10 cellular contexts compared by ENCODE assay signal in genomic region chr1:79711001-79711431, GRCh38.
DNase-seq lines count a peak whose midpoint lies in the region; ATAC-seq and TF ChIP-seq lines count a peak whose summit lies in the region.
"Had no signal": no experiment of that assay in that cellular context is flagged by ENCODE, and none has a peak within 500 bp of the region (broad histone marks: within the 10 kb centered on the region; RNA-seq: fewer than 3 reads in every experiment).

No MANE protein-coding gene starts in this region.

- intact Hi-C loops in breast epithelium (cut with DNase I; ENCODE audit: low total_unique reads) (no loop called here), natural killer cell (cut with micrococcal nuclease) (no loop called here)
- intact Hi-C loops in activated T-helper 1 cell treated with anti-CD3 and anti-CD28 coated beads, Interleukin-12 subunit alpha, Interleukin-12 subunit beta, Interleukin-2, Interleukin-4 antibody, amounts not matched to agents 30 ng/mL and 10 ng/mL and 1 ng/mL, durations not matched to agents 14 hours and 24 hours and 36 hours (cut with micrococcal nuclease), result no loop called here

- H3K27ac ChIP-seq in mesenchymal stem cell (ENCODE audit: low read length, poor library complexity, severe bottlenecking), result peak overlapping the region; percentile 74
- H3K27ac ChIP-seq in breast epithelium, result no peak overlapping the region

- H3K36me3 Mint-ChIP-seq in IgD-negative memory B cell (peaks cover 1% of the 10 kb centered on the region), natural killer cell (no peaks in the 10 kb centered on the region)
- H3K36me3 Mint-ChIP-seq in activated T-helper 1 cell treated with anti-CD3 and anti-CD28 coated beads, Interleukin-12 subunit alpha, Interleukin-12 subunit beta, Interleukin-2, Interleukin-4 antibody, amounts not matched to agents 30 ng/mL and 10 ng/mL and 1 ng/mL, durations not matched to agents 14 hours and 24 hours and 36 hours (ENCODE audit: low read depth), result no peaks in the 10 kb centered on the region

- no peak overlapping the region for H3K4me3 ChIP-seq in mesenchymal stem cell (ENCODE audit: insufficient read depth in 1 of 2, low read depth in 1 of 2, low read length in 2 of 2)
- H3K4me3 ChIP-seq in breast epithelium, result no peak overlapping the region

- no peak overlapping the region for H2BK15ac ChIP-seq in mesenchymal stem cell (ENCODE audit: low read depth, poor library complexity, severe bottlenecking)

- H4K91ac ChIP-seq in mesenchymal stem cell (ENCODE audit: low read length), result no peak overlapping the region

- ATAC-seq in GM18907 (IDR thresholded peaks at IDR 0.05; ENCODE audit: unreplicated experiment) (peak; percentile 93), HG02759 (IDR thresholded peaks at IDR 0.05; ENCODE audit: unreplicated experiment) (peak; percentile 96), natural killer cell (no peak)

- no peaks in the 10 kb centered on the region for H3K9me3 ChIP-seq in mesenchymal stem cell (ENCODE audit: control insufficient read depth, low read length)
- no peaks in the 10 kb centered on the region for H3K9me3 ChIP-seq in breast epithelium

- no peak overlapping the region for H2BK12ac ChIP-seq in mesenchymal stem cell (ENCODE audit: low read length in 2 of 2)

- no peak overlapping the region for H2AFZ ChIP-seq in mesenchymal stem cell (ENCODE audit: low read depth, low read length)

- no peak overlapping the region for H4K8ac ChIP-seq in mesenchymal stem cell (ENCODE audit: low read length)

- H3K18ac ChIP-seq in mesenchymal stem cell (ENCODE audit: low read depth in 1 of 2, low read length in 2 of 2), result no peak overlapping the region

- no peak overlapping the region for H3K14ac ChIP-seq in mesenchymal stem cell (ENCODE audit: low read length in 2 of 2)

- TF ChIP-seq POLR2A in breast epithelium (IDR thresholded peaks at IDR 0.05), result no peak

- H3K4me1 Mint-ChIP-seq in IgD-negative memory B cell (peaks cover 37 to 49% (median 45%) of the 10 kb centered on the region in 3 donors), natural killer cell (no peaks in the 10 kb centered on the region)
- H3K4me1 Mint-ChIP-seq in activated T-helper 1 cell treated with anti-CD3 and anti-CD28 coated beads, Interleukin-12 subunit alpha, Interleukin-12 subunit beta, Interleukin-2, Interleukin-4 antibody, amounts not matched to agents 30 ng/mL and 10 ng/mL and 1 ng/mL, durations not matched to agents 14 hours and 24 hours and 36 hours (ENCODE audit: low read depth), result no peaks in the 10 kb centered on the region

- H3K79me1 ChIP-seq in mesenchymal stem cell (replicated peaks; ENCODE audit: low read length, poor library complexity, severe bottlenecking), result no peaks in the 10 kb centered on the region

- H2BK5ac ChIP-seq in mesenchymal stem cell (ENCODE audit: low read depth, low read length, poor library complexity, severe bottlenecking), result no peak overlapping the region

- TF ChIP-seq CTCF in breast epithelium (IDR thresholded peaks at IDR 0.05) (no peak), natural killer cell (IDR thresholded peaks at IDR 0.05) (no peak)

- H3K9ac ChIP-seq in mesenchymal stem cell (ENCODE audit: low read length), result peak overlapping the region; percentile 0

- H3K23ac ChIP-seq in mesenchymal stem cell (ENCODE audit: low read length in 2 of 2), result no peak overlapping the region

- H3K4ac ChIP-seq in mesenchymal stem cell (ENCODE audit: low read depth in 1 of 2, low read length in 2 of 2), result no peak overlapping the region

- H3K4me3 Mint-ChIP-seq in IgD-negative memory B cell (peak overlapping the region; percentile 12 to 82 (median 63)), natural killer cell (no peak overlapping the region)
- no peak overlapping the region for H3K4me3 Mint-ChIP-seq in activated T-helper 1 cell treated with anti-CD3 and anti-CD28 coated beads, Interleukin-12 subunit alpha, Interleukin-12 subunit beta, Interleukin-2, Interleukin-4 antibody, amounts not matched to agents 30 ng/mL and 10 ng/mL and 1 ng/mL, durations not matched to agents 14 hours and 24 hours and 36 hours

- H3K4me2 ChIP-seq in mesenchymal stem cell (ENCODE audit: low read length, poor library complexity, severe bottlenecking), result no peak overlapping the region

- H3K36me3 ChIP-seq in mesenchymal stem cell (ENCODE audit: control insufficient read depth in 1 of 2, insufficient read depth in 2 of 2, low read depth in 1 of 2, low read length in 2 of 2) (no peaks in the 10 kb centered on the region), breast epithelium (no peaks in the 10 kb centered on the region)

- peaks cover 1% of the 10 kb centered on the region for H3K4me1 ChIP-seq in mesenchymal stem cell (ENCODE audit: control insufficient read depth, insufficient read depth, low read depth, low read length)
- H3K4me1 ChIP-seq in breast epithelium, result no peaks in the 10 kb centered on the region

- H3K27me3 Mint-ChIP-seq in IgD-negative memory B cell (no peaks in the 10 kb centered on the region), natural killer cell (ENCODE audit: low read depth in 2 of 2) (no peaks in the 10 kb centered on the region)
- H3K27me3 Mint-ChIP-seq in activated T-helper 1 cell treated with anti-CD3 and anti-CD28 coated beads, Interleukin-12 subunit alpha, Interleukin-12 subunit beta, Interleukin-2, Interleukin-4 antibody, amounts not matched to agents 30 ng/mL and 10 ng/mL and 1 ng/mL, durations not matched to agents 14 hours and 24 hours and 36 hours (ENCODE audit: insufficient read depth), result no peaks in the 10 kb centered on the region

- no peaks in the 10 kb centered on the region for H3K9me3 Mint-ChIP-seq in IgD-negative memory B cell
- no peaks in the 10 kb centered on the region for H3K9me3 Mint-ChIP-seq in activated T-helper 1 cell treated with anti-CD3 and anti-CD28 coated beads, Interleukin-12 subunit alpha, Interleukin-12 subunit beta, Interleukin-2, Interleukin-4 antibody, amounts not matched to agents 30 ng/mL and 10 ng/mL and 1 ng/mL, durations not matched to agents 14 hours and 24 hours and 36 hours
- peaks cover 18 to 31% of the 10 kb centered on the region in 2 donors for H3K9me3 Mint-ChIP-seq in natural killer cell

- DNase-seq in mesenchymal stem cell, result peak; percentile 24
- no peak for DNase-seq in breast epithelium (ENCODE audit: low spot score in 2 of 2)
- DNase-seq in activated T-helper 1 cell treated with anti-CD3 and anti-CD28 coated beads, Interleukin-12 subunit alpha, Interleukin-12 subunit beta, Interleukin-2, Interleukin-4 antibody, amounts not matched to agents 30 ng/mL and 10 ng/mL and 1 ng/mL, durations not matched to agents 14 hours and 24 hours and 36 hours (ENCODE audit: low spot score), result no peak
- DNase-seq in natural killer cell, result no peak
- DNase-seq in anterior cingulate cortex (lab: John Stamatoyannopoulos, UW), result no peak
- DNase-seq: NCI-H1436, T-helper 9 cell had no signal

- H2AK5ac ChIP-seq in mesenchymal stem cell (ENCODE audit: low read length, severe bottlenecking), result no peak overlapping the region

- H3K27ac Mint-ChIP-seq in IgD-negative memory B cell, result peak overlapping the region; percentile 71 to 99 (median 99)
- H3K27ac Mint-ChIP-seq in activated T-helper 1 cell treated with anti-CD3 and anti-CD28 coated beads, Interleukin-12 subunit alpha, Interleukin-12 subunit beta, Interleukin-2, Interleukin-4 antibody, amounts not matched to agents 30 ng/mL and 10 ng/mL and 1 ng/mL, durations not matched to agents 14 hours and 24 hours and 36 hours, result no peak overlapping the region
- no peak overlapping the region for H3K27ac Mint-ChIP-seq in natural killer cell

- 100% methylated on average over 1 of the region's 3 CpGs for WGBS in mesenchymal stem cell

- H3K27me3 ChIP-seq in mesenchymal stem cell (ENCODE audit: control insufficient read depth in 1 of 2, insufficient read depth in 1 of 2, low read length in 2 of 2), result no peaks in the 10 kb centered on the region
- H3K27me3 ChIP-seq in breast epithelium, result no peaks in the 10 kb centered on the region

- H2BK120ac ChIP-seq in mesenchymal stem cell (ENCODE audit: low read depth, low read length), result no peak overlapping the region

Comparison
In these comparisons a context has a peak if more than half of its experiments do, and no peak if none do; other contexts are left out.
1. ATAC-seq: peak in GM18907 (single experiment) and HG02759 (single experiment); none in natural killer cell (0 of 3).
2. H3K27ac Mint-ChIP-seq: peak in IgD-negative memory B cell (3 of 3); none in activated T-helper 1 cell treated with anti-CD3 and anti-CD28 coated beads, Interleukin-12 subunit alpha, Interleukin-12 subunit beta, Interleukin-2, Interleukin-4 antibody, amounts not matched to agents 30 ng/mL and 10 ng/mL and 1 ng/mL, durations not matched to agents 14 hours and 24 hours and 36 hours (single experiment) and natural killer cell (0 of 2).
3. H3K4me3 Mint-ChIP-seq: peak in IgD-negative memory B cell (4 of 4); none in activated T-helper 1 cell treated with anti-CD3 and anti-CD28 coated beads, Interleukin-12 subunit alpha, Interleukin-12 subunit beta, Interleukin-2, Interleukin-4 antibody, amounts not matched to agents 30 ng/mL and 10 ng/mL and 1 ng/mL, durations not matched to agents 14 hours and 24 hours and 36 hours (single experiment) and natural killer cell (single experiment).